ENCODE assay signal across 8 cellular contexts in the genomic region with DNA sequence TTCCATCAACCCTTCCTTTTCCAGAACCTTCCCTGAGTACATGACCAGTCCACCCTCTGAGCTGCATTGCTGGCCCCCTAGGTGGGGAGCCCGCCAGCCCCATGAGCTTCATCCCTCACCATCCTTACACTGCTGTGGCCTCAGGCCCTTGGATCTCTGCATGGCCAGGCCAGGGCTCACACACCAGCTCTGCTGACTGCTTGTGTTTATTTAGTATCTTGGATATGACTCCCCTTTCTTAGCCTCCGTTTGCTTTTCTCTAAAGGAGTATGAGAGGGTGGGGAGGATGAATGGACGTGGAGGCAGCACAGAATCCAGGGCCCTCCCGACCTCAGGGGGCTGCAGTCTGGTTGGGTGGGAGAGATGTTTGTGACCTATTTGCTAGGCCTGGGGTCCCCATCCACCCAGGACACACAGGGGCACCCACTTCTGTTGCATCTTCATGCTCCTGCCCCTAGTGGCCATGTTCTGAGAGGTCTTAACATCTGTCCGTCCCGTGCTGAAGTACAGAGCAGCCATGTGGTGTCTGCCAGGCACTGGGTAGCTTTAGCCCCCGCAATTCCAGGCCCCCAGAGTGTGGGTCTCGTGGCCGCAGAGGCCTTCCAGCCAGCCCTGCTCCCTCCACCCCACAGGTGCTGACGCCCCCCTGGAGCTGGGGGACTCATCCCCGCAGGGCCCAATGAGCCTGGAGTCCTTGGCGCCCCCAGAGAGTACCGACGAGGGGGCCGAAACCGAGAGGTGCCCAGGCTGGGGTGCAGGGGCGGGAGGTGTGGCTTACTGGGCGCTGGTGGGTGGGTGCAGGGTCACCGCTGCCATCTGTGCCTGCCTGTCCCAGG. TPM values are rescaled to one million over a fixed set of nuclear protein-coding genes. Genes with fewer than 3 reads are reported as not detected.
DNase-seq lines count a peak whose midpoint lies in the region; ATAC-seq and TF ChIP-seq lines count a peak whose summit lies in the region.
"Had no signal": no experiment of that assay in that cellular context is flagged by ENCODE, and none has a peak within 500 bp of the region (broad histone marks: within the 10 kb centered on the region; RNA-seq: fewer than 3 reads in every experiment).

No MANE protein-coding gene starts in this region.

- no peaks in the 10 kb centered on the region for H3K27me3 Mint-ChIP-seq in Caco-2 (ENCODE audit: insufficient read depth, unreplicated experiment)

- H3K4me3 ChIP-seq in Caco-2 (ENCODE audit: low read depth, low read length) (no peak overlapping the region), fibroblast of mammary gland (ENCODE audit: control insufficient read depth, low read depth, low read length) (no peak overlapping the region)

- H3K27me3 ChIP-seq in Caco-2 (replicated peaks; ENCODE audit: control insufficient read depth, insufficient read depth, low read length): no peaks in the 10 kb centered on the region

- no peak for ATAC-seq in HG02642 (IDR thresholded peaks at IDR 0.05; ENCODE audit: poor library complexity, unreplicated experiment)

- no peak overlapping the region for H3K4me3 Mint-ChIP-seq in Caco-2 (ENCODE audit: unreplicated experiment)

- H3K36me3 Mint-ChIP-seq in Caco-2 (ENCODE audit: insufficient read depth, unreplicated experiment): peaks cover 36% of the 10 kb centered on the region

- POLR2A ChIA-PET in Caco-2 (lab: Charles Lee): no interaction called here

- CTCF ChIA-PET in Caco-2 (lab: Charles Lee): no interaction called here

- H3K4me1 ChIP-seq in Caco-2: peaks cover 5% of the 10 kb centered on the region; the same call in 1 of the 2 replicates

- no TSS peak for BruUV-seq in Caco-2 (replicated peaks; lab: Mats Ljungman, UMichigan)

- intact Hi-C loops in Caco-2 (cut with micrococcal nuclease; ENCODE audit: unreplicated experiment): no loop called here

- H3K9me3 ChIP-seq in Caco-2: no peaks in the 10 kb centered on the region

- H3K4me1 Mint-ChIP-seq in Caco-2 (ENCODE audit: low read depth, unreplicated experiment): peaks cover 7% of the 10 kb centered on the region

- no peak overlapping the region for H3K27ac Mint-ChIP-seq in Caco-2 (ENCODE audit: unreplicated experiment)

- peaks cover 2% of the 10 kb centered on the region; the same call in 1 of the 2 replicates for H3K36me3 ChIP-seq in Caco-2 (ENCODE audit: control insufficient read depth, insufficient read depth, low read length)

- no peaks in the 10 kb centered on the region for H3K9me3 Mint-ChIP-seq in Caco-2 (ENCODE audit: unreplicated experiment)

- peak; percentile 43 to 62 for TF ChIP-seq CTCF in Caco-2 (IDR thresholded peaks at IDR 0.05; ENCODE audit: insufficient read depth in 1 of 2, low read depth in 1 of 2, low read length in 1 of 2, severe bottlenecking in 1 of 2, unreplicated experiment in 1 of 2)
- TF ChIP-seq CTCF in fibroblast of mammary gland (conservative IDR thresholded peaks at IDR 0.05; ENCODE audit: control insufficient read depth, insufficient read depth, low read depth, low read length): peak; percentile 26

- no peak for DNase-seq in Caco-2
- DNase-seq in NCI-H69 (lab: John Stamatoyannopoulos, UW): peak; percentile 24
- DNase-seq in fibroblast of mammary gland (ENCODE audit: low read depth): no peak
- DNase-seq in NCI-H128 (lab: John Stamatoyannopoulos, UW; ENCODE audit: unreplicated experiment): no peak
- DNase-seq in nucleus accumbens (lab: John Stamatoyannopoulos, UW): no peak

RNA-seq across cellular contexts. Expression of a gene that starts 13.0 kb away (rescaled TPM):
- 60.2 and 63.5 TPM in 2 replicates for total RNA-seq in Caco-2 (2022)

RNA-seq across cellular contexts. Expression of a gene that starts 18.9 kb away (rescaled TPM):
- 0.82 TPM in 1 of 2 replicates, not detected in the other for total RNA-seq in Caco-2 (2022)
- total RNA-seq: RPMI7951 had no signal

RNA-seq across cellular contexts. Expression of a gene that starts 32.3 kb away (rescaled TPM):
- 0.23 and 0.49 TPM in 2 replicates for total RNA-seq in Caco-2 (2022)
- total RNA-seq: RPMI7951 had no signal

RNA-seq across cellular contexts. Expression of a gene that starts 35.9 kb away (rescaled TPM):
- total RNA-seq in Caco-2 (2022): 3,297 and 3,418 TPM in 2 replicates

RNA-seq across cellular contexts. Expression of a gene that starts 51.1 kb away (rescaled TPM):
- total RNA-seq in Caco-2 (2022): not detected in 2 replicates
- total RNA-seq: lower leg skin, RPMI7951 had no signal
